1 cellular context compared by ENCODE assay signal in the genomic region with DNA sequence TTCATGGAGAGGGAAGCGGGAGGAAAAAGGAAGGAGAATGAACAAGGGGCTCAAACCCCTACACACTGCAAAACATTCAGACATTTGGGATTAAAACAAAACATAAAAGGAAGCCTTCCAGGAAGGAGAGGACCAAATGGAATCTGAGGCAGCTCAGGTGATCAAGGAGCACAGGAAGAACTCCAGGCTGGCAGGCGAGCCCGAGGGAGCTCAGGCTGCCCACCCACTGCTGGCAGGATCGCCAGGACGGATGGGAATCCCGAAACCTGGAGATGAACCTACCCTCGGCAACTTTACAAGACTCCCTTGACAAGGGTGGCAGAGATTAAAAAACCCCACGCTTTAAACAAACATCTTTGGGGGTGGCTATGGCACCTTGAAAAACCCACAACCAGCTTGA.
TF ChIP-seq lines count a peak whose summit lies in the region.

No MANE protein-coding gene starts in this region.

TF ChIP-seq in H1, 55 proteins besides CTCF, POLR2A, EP300 and RAD21:
- TF ChIP-seq CBX5 (IDR thresholded peaks at IDR 0.05; ENCODE audit: low read depth, low read length) (no peak), TAF1 (IDR thresholded peaks at IDR 0.05; ENCODE audit: low read depth, low read length) (no peak), SIX5 (IDR thresholded peaks at IDR 0.05; ENCODE audit: low read depth, low read length) (no peak), KDM4A (IDR thresholded peaks at IDR 0.05; ENCODE audit: low read depth, low read length, severe bottlenecking) (no peak), SP2 (IDR thresholded peaks at IDR 0.05; ENCODE audit: low read length) (no peak), ZNF274 (IDR thresholded peaks at IDR 0.05; ENCODE audit: borderline replicate concordance, extremely low read depth, low read length) (no peak), RXRA (IDR thresholded peaks at IDR 0.05; ENCODE audit: insufficient read depth, low read depth, low read length) (no peak), SAP30 (IDR thresholded peaks at IDR 0.05; ENCODE audit: insufficient read depth, insufficient replicate concordance, low read length) (no peak), EGR1 (IDR thresholded peaks at IDR 0.05; ENCODE audit: borderline replicate concordance, low read depth, low read length) (no peak), TBP (IDR thresholded peaks at IDR 0.05; ENCODE audit: low read depth, low read length) (no peak), TCF12 (IDR thresholded peaks at IDR 0.05; ENCODE audit: low read depth, low read length) (no peak), JUND (IDR thresholded peaks at IDR 0.05; ENCODE audit: low read length) (no peak), POU5F1 (IDR thresholded peaks at IDR 0.05; ENCODE audit: low read depth, low read length) (no peak), RNF2 (IDR thresholded peaks at IDR 0.05; ENCODE audit: borderline replicate concordance, low read depth, low read length, missing control alignments, poor library complexity, severe bottlenecking) (no peak), TAF7 (optimal IDR thresholded peaks at IDR 0.05; ENCODE audit: borderline replicate concordance, low read depth, low read length) (no peak), KDM5A (IDR thresholded peaks at IDR 0.05; ENCODE audit: low read length) (no peak), MAFK (IDR thresholded peaks at IDR 0.05; ENCODE audit: low read depth, low read length) (no peak), POLR2AphosphoS5 (IDR thresholded peaks at IDR 0.05; ENCODE audit: low read depth, low read length) (no peak)
- TF ChIP-seq, protein P1, sequence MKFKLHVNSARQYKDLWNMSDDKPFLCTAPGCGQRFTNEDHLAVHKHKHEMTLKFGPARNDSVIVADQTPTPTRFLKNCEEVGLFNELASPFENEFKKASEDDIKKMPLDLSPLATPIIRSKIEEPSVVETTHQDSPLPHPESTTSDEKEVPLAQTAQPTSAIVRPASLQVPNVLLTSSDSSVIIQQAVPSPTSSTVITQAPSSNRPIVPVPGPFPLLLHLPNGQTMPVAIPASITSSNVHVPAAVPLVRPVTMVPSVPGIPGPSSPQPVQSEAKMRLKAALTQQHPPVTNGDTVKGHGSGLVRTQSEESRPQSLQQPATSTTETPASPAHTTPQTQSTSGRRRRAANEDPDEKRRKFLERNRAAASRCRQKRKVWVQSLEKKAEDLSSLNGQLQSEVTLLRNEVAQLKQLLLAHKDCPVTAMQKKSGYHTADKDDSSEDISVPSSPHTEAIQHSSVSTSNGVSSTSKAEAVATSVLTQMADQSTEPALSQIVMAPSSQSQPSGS (IDR thresholded peaks at IDR 0.05; ENCODE audit: low read length), result no peak
- TF ChIP-seq, protein P2, sequence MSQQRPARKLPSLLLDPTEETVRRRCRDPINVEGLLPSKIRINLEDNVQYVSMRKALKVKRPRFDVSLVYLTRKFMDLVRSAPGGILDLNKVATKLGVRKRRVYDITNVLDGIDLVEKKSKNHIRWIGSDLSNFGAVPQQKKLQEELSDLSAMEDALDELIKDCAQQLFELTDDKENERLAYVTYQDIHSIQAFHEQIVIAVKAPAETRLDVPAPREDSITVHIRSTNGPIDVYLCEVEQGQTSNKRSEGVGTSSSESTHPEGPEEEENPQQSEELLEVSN (IDR thresholded peaks at IDR 0.05), result no peak
TF ChIP-seq in H1: peak in this region for 0.
